Comparison of ENCODE assay signal across 1 cellular context in genomic region chr13:33260168-33261098, GRCh38.
TF ChIP-seq lines count a peak whose summit lies in the region.

No MANE protein-coding gene starts in this region.

TF ChIP-seq in HepG2, 621 proteins besides CTCF, POLR2A, EP300 and RAD21 (continued from another document and continues in another):
- TF ChIP-seq, protein P1, sequence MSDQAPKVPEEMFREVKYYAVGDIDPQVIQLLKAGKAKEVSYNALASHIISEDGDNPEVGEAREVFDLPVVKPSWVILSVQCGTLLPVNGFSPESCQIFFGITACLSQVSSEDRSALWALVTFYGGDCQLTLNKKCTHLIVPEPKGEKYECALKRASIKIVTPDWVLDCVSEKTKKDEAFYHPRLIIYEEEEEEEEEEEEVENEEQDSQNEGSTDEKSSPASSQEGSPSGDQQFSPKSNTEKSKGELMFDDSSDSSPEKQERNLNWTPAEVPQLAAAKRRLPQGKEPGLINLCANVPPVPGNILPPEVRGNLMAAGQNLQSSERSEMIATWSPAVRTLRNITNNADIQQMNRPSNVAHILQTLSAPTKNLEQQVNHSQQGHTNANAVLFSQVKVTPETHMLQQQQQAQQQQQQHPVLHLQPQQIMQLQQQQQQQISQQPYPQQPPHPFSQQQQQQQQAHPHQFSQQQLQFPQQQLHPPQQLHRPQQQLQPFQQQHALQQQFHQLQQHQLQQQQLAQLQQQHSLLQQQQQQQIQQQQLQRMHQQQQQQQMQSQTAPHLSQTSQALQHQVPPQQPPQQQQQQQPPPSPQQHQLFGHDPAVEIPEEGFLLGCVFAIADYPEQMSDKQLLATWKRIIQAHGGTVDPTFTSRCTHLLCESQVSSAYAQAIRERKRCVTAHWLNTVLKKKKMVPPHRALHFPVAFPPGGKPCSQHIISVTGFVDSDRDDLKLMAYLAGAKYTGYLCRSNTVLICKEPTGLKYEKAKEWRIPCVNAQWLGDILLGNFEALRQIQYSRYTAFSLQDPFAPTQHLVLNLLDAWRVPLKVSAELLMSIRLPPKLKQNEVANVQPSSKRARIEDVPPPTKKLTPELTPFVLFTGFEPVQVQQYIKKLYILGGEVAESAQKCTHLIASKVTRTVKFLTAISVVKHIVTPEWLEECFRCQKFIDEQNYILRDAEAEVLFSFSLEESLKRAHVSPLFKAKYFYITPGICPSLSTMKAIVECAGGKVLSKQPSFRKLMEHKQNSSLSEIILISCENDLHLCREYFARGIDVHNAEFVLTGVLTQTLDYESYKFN (CRISPR knock-in tag; conservative IDR thresholded peaks at IDR 0.05), result peak; percentile 97
- TF ChIP-seq HOXA7 (CRISPR knock-in tag; IDR thresholded peaks at IDR 0.05) (no peak), MTA3 (CRISPR knock-in tag; IDR thresholded peaks at IDR 0.05) (no peak), ZNF350 (CRISPR knock-in tag; IDR thresholded peaks at IDR 0.05; ENCODE audit: borderline replicate concordance, low read depth) (peak; percentile 64; the same call in 1 of the 2 replicates), EED (CRISPR knock-in tag; IDR thresholded peaks at IDR 0.05) (no peak), TERF1 (CRISPR knock-in tag; IDR thresholded peaks at IDR 0.05) (no peak), ISX (CRISPR knock-in tag; conservative IDR thresholded peaks at IDR 0.05) (no peak), TCF12 (IDR thresholded peaks at IDR 0.05) (no peak), TCF12 (CRISPR knock-in tag; IDR thresholded peaks at IDR 0.05) (peak; percentile 93), ZNF746 (CRISPR knock-in tag; IDR thresholded peaks at IDR 0.05) (peak; percentile 67; the same call in 1 of the 2 replicates), ONECUT2 (CRISPR knock-in tag; IDR thresholded peaks at IDR 0.05) (no peak), SNAPC2 (CRISPR knock-in tag; IDR thresholded peaks at IDR 0.05) (peak; percentile 70; the same call in 1 of the 2 replicates), ZNF235 (CRISPR knock-in tag; IDR thresholded peaks at IDR 0.05; ENCODE audit: borderline replicate concordance) (no peak), RBM22 (optimal IDR thresholded peaks at IDR 0.05; ENCODE audit: low read length) (no peak), FOXC1 (CRISPR knock-in tag; IDR thresholded peaks at IDR 0.05; ENCODE audit: borderline replicate concordance) (no peak), ZBTB7A (CRISPR knock-in tag; IDR thresholded peaks at IDR 0.05) (no peak), ZNF431 (CRISPR knock-in tag; IDR thresholded peaks at IDR 0.05; ENCODE audit: borderline replicate concordance, low read depth) (no peak; the same call in 1 of the 2 replicates), ZNF280B (CRISPR knock-in tag; IDR thresholded peaks at IDR 0.05; ENCODE audit: borderline replicate concordance) (no peak), CREB1 (IDR thresholded peaks at IDR 0.05) (no peak), CREB1 (CRISPR knock-in tag; IDR thresholded peaks at IDR 0.05) (peak; percentile 83), ZNF891 (CRISPR knock-in tag; IDR thresholded peaks at IDR 0.05) (no peak), ZNF775 (CRISPR knock-in tag; IDR thresholded peaks at IDR 0.05; ENCODE audit: borderline replicate concordance) (no peak), ZNF503 (CRISPR knock-in tag; IDR thresholded peaks at IDR 0.05) (peak; percentile 96), KLF6 (CRISPR knock-in tag; IDR thresholded peaks at IDR 0.05) (peak; percentile 68; the same call in 1 of the 2 replicates), ZNF569 (CRISPR knock-in tag; IDR thresholded peaks at IDR 0.05; ENCODE audit: borderline replicate concordance) (no peak), ZKSCAN8 (CRISPR knock-in tag; IDR thresholded peaks at IDR 0.05; ENCODE audit: borderline replicate concordance) (peak; percentile 91; the same call in 1 of the 2 replicates), ZNF512B (CRISPR knock-in tag; IDR thresholded peaks at IDR 0.05; ENCODE audit: borderline replicate concordance) (no peak), NR2F6 (IDR thresholded peaks at IDR 0.05) (peak; percentile 90), NR2F6 (CRISPR knock-in tag; IDR thresholded peaks at IDR 0.05) (peak; percentile 94), NFYC (CRISPR knock-in tag; IDR thresholded peaks at IDR 0.05) (no peak; the same call in 1 of the 2 replicates), ZNF878 (CRISPR knock-in tag; IDR thresholded peaks at IDR 0.05) (peak; percentile 47; the same call in 1 of the 2 replicates), PHF21A (CRISPR knock-in tag; IDR thresholded peaks at IDR 0.05) (peak; percentile 91), ZNF383 (CRISPR knock-in tag; IDR thresholded peaks at IDR 0.05; ENCODE audit: borderline replicate concordance) (no peak), E2F5 (CRISPR knock-in tag; conservative IDR thresholded peaks at IDR 0.05) (no peak), HMG20B (CRISPR knock-in tag; conservative IDR thresholded peaks at IDR 0.05) (peak; percentile 35; the same call in 1 of the 2 replicates), ZNF326 (CRISPR knock-in tag; IDR thresholded peaks at IDR 0.05; ENCODE audit: borderline replicate concordance) (no peak), HOXD1 (CRISPR knock-in tag; IDR thresholded peaks at IDR 0.05) (peak; percentile 85), HOXA9 (CRISPR knock-in tag; IDR thresholded peaks at IDR 0.05; ENCODE audit: borderline replicate concordance) (no peak)
- TF ChIP-seq, protein P2, sequence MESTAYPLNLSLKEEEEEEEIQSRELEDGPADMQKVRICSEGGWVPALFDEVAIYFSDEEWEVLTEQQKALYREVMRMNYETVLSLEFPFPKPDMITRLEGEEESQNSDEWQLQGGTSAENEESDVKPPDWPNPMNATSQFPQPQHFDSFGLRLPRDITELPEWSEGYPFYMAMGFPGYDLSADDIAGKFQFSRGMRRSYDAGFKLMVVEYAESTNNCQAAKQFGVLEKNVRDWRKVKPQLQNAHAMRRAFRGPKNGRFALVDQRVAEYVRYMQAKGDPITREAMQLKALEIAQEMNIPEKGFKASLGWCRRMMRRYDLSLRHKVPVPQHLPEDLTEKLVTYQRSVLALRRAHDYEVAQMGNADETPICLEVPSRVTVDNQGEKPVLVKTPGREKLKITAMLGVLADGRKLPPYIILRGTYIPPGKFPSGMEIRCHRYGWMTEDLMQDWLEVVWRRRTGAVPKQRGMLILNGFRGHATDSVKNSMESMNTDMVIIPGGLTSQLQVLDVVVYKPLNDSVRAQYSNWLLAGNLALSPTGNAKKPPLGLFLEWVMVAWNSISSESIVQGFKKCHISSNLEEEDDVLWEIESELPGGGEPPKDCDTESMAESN (CRISPR knock-in tag; conservative IDR thresholded peaks at IDR 0.05), result no peak
- TF ChIP-seq, protein P3, sequence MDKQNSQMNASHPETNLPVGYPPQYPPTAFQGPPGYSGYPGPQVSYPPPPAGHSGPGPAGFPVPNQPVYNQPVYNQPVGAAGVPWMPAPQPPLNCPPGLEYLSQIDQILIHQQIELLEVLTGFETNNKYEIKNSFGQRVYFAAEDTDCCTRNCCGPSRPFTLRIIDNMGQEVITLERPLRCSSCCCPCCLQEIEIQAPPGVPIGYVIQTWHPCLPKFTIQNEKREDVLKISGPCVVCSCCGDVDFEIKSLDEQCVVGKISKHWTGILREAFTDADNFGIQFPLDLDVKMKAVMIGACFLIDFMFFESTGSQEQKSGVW (CRISPR knock-in tag; IDR thresholded peaks at IDR 0.05; ENCODE audit: borderline replicate concordance), result no peak
- TF ChIP-seq, protein P4, sequence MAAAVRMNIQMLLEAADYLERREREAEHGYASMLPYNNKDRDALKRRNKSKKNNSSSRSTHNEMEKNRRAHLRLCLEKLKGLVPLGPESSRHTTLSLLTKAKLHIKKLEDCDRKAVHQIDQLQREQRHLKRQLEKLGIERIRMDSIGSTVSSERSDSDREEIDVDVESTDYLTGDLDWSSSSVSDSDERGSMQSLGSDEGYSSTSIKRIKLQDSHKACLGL (CRISPR knock-in tag; IDR thresholded peaks at IDR 0.05), result no peak
- TF ChIP-seq, protein P5, sequence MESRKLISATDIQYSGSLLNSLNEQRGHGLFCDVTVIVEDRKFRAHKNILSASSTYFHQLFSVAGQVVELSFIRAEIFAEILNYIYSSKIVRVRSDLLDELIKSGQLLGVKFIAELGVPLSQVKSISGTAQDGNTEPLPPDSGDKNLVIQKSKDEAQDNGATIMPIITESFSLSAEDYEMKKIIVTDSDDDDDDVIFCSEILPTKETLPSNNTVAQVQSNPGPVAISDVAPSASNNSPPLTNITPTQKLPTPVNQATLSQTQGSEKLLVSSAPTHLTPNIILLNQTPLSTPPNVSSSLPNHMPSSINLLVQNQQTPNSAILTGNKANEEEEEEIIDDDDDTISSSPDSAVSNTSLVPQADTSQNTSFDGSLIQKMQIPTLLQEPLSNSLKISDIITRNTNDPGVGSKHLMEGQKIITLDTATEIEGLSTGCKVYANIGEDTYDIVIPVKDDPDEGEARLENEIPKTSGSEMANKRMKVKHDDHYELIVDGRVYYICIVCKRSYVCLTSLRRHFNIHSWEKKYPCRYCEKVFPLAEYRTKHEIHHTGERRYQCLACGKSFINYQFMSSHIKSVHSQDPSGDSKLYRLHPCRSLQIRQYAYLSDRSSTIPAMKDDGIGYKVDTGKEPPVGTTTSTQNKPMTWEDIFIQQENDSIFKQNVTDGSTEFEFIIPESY (CRISPR knock-in tag; IDR thresholded peaks at IDR 0.05), result peak; percentile 53; the same call in 1 of the 2 replicates
- TF ChIP-seq, protein P6, sequence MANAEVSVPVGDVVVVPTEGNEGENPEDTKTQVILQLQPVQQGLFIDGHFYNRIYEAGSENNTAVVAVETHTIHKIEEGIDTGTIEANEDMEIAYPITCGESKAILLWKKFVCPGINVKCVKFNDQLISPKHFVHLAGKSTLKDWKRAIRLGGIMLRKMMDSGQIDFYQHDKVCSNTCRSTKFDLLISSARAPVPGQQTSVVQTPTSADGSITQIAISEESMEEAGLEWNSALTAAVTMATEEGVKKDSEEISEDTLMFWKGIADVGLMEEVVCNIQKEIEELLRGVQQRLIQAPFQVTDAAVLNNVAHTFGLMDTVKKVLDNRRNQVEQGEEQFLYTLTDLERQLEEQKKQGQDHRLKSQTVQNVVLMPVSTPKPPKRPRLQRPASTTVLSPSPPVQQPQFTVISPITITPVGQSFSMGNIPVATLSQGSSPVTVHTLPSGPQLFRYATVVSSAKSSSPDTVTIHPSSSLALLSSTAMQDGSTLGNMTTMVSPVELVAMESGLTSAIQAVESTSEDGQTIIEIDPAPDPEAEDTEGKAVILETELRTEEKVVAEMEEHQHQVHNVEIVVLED (CRISPR knock-in tag; IDR thresholded peaks at IDR 0.05; ENCODE audit: borderline replicate concordance), result no peak
- TF ChIP-seq, protein P7, sequence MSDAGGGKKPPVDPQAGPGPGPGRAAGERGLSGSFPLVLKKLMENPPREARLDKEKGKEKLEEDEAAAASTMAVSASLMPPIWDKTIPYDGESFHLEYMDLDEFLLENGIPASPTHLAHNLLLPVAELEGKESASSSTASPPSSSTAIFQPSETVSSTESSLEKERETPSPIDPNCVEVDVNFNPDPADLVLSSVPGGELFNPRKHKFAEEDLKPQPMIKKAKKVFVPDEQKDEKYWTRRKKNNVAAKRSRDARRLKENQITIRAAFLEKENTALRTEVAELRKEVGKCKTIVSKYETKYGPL (CRISPR knock-in tag; IDR thresholded peaks at IDR 0.05), result no peak
